14 cellular contexts compared by ENCODE assay signal in the genomic region with DNA sequence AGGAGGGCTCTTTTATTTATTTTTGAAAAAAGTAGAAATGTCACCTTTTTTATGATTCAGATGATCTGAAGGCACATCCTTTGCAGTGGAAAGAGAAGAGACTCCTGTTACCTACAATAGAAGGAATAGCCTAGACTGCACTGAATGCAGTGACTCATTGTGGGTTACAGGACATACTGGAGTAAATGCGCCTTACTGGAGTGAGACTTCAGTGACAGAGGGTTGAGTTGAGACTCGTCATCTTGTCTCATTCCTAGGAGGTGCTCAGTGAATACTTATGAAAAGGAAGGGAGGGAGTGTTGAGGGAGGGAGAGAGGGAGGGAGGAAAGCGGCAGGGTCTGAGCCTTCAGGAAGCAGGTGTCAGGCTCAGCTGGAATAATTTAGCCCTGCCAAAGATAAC. TPM values are rescaled to one million over a fixed set of nuclear protein-coding genes. Genes with fewer than 3 reads are reported as not detected.
A peak's percentile ranks its signal among the peaks of the same experiment; 100 is the strongest.
DNase-seq lines count a peak whose midpoint lies in the region; ATAC-seq and TF ChIP-seq lines count a peak whose summit lies in the region.
"Had no signal": no experiment of that assay in that cellular context is flagged by ENCODE, and none has a peak within 500 bp of the region (broad histone marks: within the 10 kb centered on the region; RNA-seq: fewer than 3 reads in every experiment).

No MANE protein-coding gene starts in this region.

- TF ChIP-seq POLR2A in Peyer's patch (IDR thresholded peaks at IDR 0.05) = no peak

- H3K4me1 ChIP-seq in SJSA1 (replicated peaks) (peaks cover 39% of the 10 kb centered on the region), fibroblast of lung (ENCODE audit: control insufficient read depth, extremely low read depth, insufficient read depth, low read length) (peaks cover 5% of the 10 kb centered on the region), Peyer's patch (peaks cover 0 to 6% (median 0%) of the 10 kb centered on the region in 4 donors), left ventricle myocardium inferior (peaks cover 6% of the 10 kb centered on the region)

- intact Hi-C loops in activated CD4-positive, alpha-beta T cell treated with anti-CD3 and anti-CD28 coated beads, Interleukin-2, amount 10 ng/mL, durations not matched to agents 24 days and 14 days (cut with micrococcal nuclease) = no loop called here
- intact Hi-C loops in left ventricle myocardium inferior (cut with micrococcal nuclease) = no loop called here

- no peak overlapping the region for H3K4me2 ChIP-seq in fibroblast of lung (ENCODE audit: extremely low read depth, insufficient read depth, low read length)

- H3K79me2 ChIP-seq in fibroblast of lung (ENCODE audit: control insufficient read depth, insufficient read depth, low read length) = no peaks in the 10 kb centered on the region

- no peak overlapping the region for H3K9ac ChIP-seq in fibroblast of lung (ENCODE audit: insufficient read depth, low read length)

- peak; percentile 30 for DNase-seq in activated CD4-positive, alpha-beta T cell treated with anti-CD3 and anti-CD28 coated beads, Interleukin-2, amount 10 ng/mL, durations not matched to agents 24 days and 14 days
- no peak for DNase-seq in activated CD4-positive, alpha-beta T cell treated with anti-CD3 and anti-CD28 coated beads for 1 hour
- DNase-seq in SJSA1 (ENCODE audit: low read depth in 1 of 2, low spot score in 2 of 2) (peak; percentile 56 to 64), fibroblast of lung (ENCODE audit: low read depth in 2 of 2) (peak; percentile 32 to 94), ureter (ENCODE audit: low spot score) (peak; percentile 42), Peyer's patch (no peak), left ventricle myocardium inferior (no peak)
- DNase-seq: activated CD8-positive, alpha-beta memory T cell treated with anti-CD3 and anti-CD28 coated beads, Interleukin-2, amount 10 ng/mL, durations not matched to agents 7 days and 5 days; endodermal cell; H7; immature natural killer cell had no signal

- no peaks in the 10 kb centered on the region for H3K27me3 ChIP-seq in SJSA1 (replicated peaks)
- no peaks in the 10 kb centered on the region for H3K27me3 ChIP-seq in fibroblast of lung (ENCODE audit: control insufficient read depth, insufficient read depth, low read length)
- H3K27me3 ChIP-seq in Peyer's patch = no peaks in the 10 kb centered on the region
- peaks cover 21% of the 10 kb centered on the region for H3K27me3 ChIP-seq in left ventricle myocardium inferior (ENCODE audit: low read depth)

- H3K36me3 Mint-ChIP-seq in activated CD4-positive, alpha-beta T cell treated with anti-CD3 and anti-CD28 coated beads, Interleukin-2, amount 10 ng/mL, durations not matched to agents 24 days and 14 days (ENCODE audit: low read depth) = no peaks in the 10 kb centered on the region
- H3K36me3 Mint-ChIP-seq: activated CD8-positive, alpha-beta memory T cell treated with anti-CD3 and anti-CD28 coated beads, Interleukin-2, amount 10 ng/mL, durations not matched to agents 7 days and 5 days; natural killer cell treated with Interleukin-12 subunit alpha and Interleukin-12 subunit beta and Interleukin-15 and Interleukin-18, amount 100 ng/mL, for 72 hours had no signal

- no peak for TF ChIP-seq CTCF in fibroblast of lung (conservative IDR thresholded peaks at IDR 0.05 in 1 of 2, IDR thresholded peaks at IDR 0.05 in 1 of 2; ENCODE audit: low read depth in 1 of 2, low read length in 2 of 2)
- TF ChIP-seq CTCF in Peyer's patch (IDR thresholded peaks at IDR 0.05) = no peak
- TF ChIP-seq CTCF in left ventricle myocardium inferior (IDR thresholded peaks at IDR 0.05; ENCODE audit: borderline replicate concordance) = no peak

- peaks cover 10% of the 10 kb centered on the region for H3K27me3 Mint-ChIP-seq in activated CD4-positive, alpha-beta T cell treated with anti-CD3 and anti-CD28 coated beads, Interleukin-2, amount 10 ng/mL, durations not matched to agents 24 days and 14 days

- peaks cover 11% of the 10 kb centered on the region for H3K4me1 Mint-ChIP-seq in activated CD4-positive, alpha-beta T cell treated with anti-CD3 and anti-CD28 coated beads, Interleukin-2, amount 10 ng/mL, durations not matched to agents 24 days and 14 days
- H3K4me1 Mint-ChIP-seq: endodermal cell, immature natural killer cell had no signal

- no peak overlapping the region for H3K4me3 Mint-ChIP-seq in activated CD4-positive, alpha-beta T cell treated with anti-CD3 and anti-CD28 coated beads, Interleukin-2, amount 10 ng/mL, durations not matched to agents 24 days and 14 days
- H3K4me3 Mint-ChIP-seq: activated CD8-positive, alpha-beta memory T cell treated with anti-CD3 and anti-CD28 coated beads, Interleukin-2, amount 10 ng/mL, durations not matched to agents 7 days and 5 days; endodermal cell; immature natural killer cell; natural killer cell treated with Interleukin-12 subunit alpha and Interleukin-12 subunit beta and Interleukin-15 and Interleukin-18, amount 100 ng/mL, for 72 hours; T-helper 1 cell treated with Interleukin-12 subunit alpha and Interleukin-12 subunit beta and Interleukin-4 antibody, amounts not matched to agents 30 μg/mL and 1 μg/mL, for 36 hours had no signal

- no peak overlapping the region for H2AFZ ChIP-seq in fibroblast of lung (ENCODE audit: low read length)

- ATAC-seq in HG03432 (IDR thresholded peaks at IDR 0.05; ENCODE audit: unreplicated experiment) = no peak
- ATAC-seq: activated CD8-positive, alpha-beta memory T cell treated with anti-CD3 and anti-CD28 coated beads, Interleukin-2, amount 10 ng/mL, durations not matched to agents 7 days and 5 days had no signal

- H4K20me1 ChIP-seq in fibroblast of lung (ENCODE audit: control insufficient read depth, extremely low read depth, insufficient read depth, low read length) = no peaks in the 10 kb centered on the region

- H3K9me3 ChIP-seq in SJSA1 (replicated peaks) = no peaks in the 10 kb centered on the region
- H3K9me3 ChIP-seq in fibroblast of lung (ENCODE audit: control insufficient read depth, insufficient read depth, low read depth, low read length) = no peaks in the 10 kb centered on the region
- H3K9me3 ChIP-seq in Peyer's patch = no peaks in the 10 kb centered on the region
- no peaks in the 10 kb centered on the region for H3K9me3 ChIP-seq in left ventricle myocardium inferior (replicated peaks)

- H3K4me3 ChIP-seq in SJSA1 (no peak overlapping the region), fibroblast of lung (replicated peaks in 1 of 4; ENCODE audit: control extremely low read depth in 1 of 4, insufficient read depth in 1 of 4, low read depth in 3 of 4, low read length in 4 of 4) (no peak overlapping the region), Peyer's patch (no peak overlapping the region), left ventricle myocardium inferior (no peak overlapping the region)

- H3K36me3 ChIP-seq in SJSA1 (no peaks in the 10 kb centered on the region), fibroblast of lung (ENCODE audit: control insufficient read depth, insufficient read depth, low read length) (no peaks in the 10 kb centered on the region), Peyer's patch (no peaks in the 10 kb centered on the region), left ventricle myocardium inferior (no peaks in the 10 kb centered on the region)

- no peaks in the 10 kb centered on the region for H3K9me3 Mint-ChIP-seq in activated CD4-positive, alpha-beta T cell treated with anti-CD3 and anti-CD28 coated beads, Interleukin-2, amount 10 ng/mL, durations not matched to agents 24 days and 14 days
- H3K9me3 Mint-ChIP-seq: immature natural killer cell; natural killer cell treated with Interleukin-12 subunit alpha and Interleukin-12 subunit beta and Interleukin-15 and Interleukin-18, amount 100 ng/mL, for 72 hours; T-helper 1 cell treated with Interleukin-12 subunit alpha and Interleukin-12 subunit beta and Interleukin-4 antibody, amounts not matched to agents 30 μg/mL and 1 μg/mL, for 36 hours had no signal

- H3K27ac Mint-ChIP-seq in activated CD4-positive, alpha-beta T cell treated with anti-CD3 and anti-CD28 coated beads, Interleukin-2, amount 10 ng/mL, durations not matched to agents 24 days and 14 days = no peak overlapping the region
- H3K27ac Mint-ChIP-seq: activated CD8-positive, alpha-beta memory T cell treated with anti-CD3 and anti-CD28 coated beads, Interleukin-2, amount 10 ng/mL, durations not matched to agents 7 days and 5 days; endodermal cell; immature natural killer cell; T-helper 1 cell treated with Interleukin-12 subunit alpha and Interleukin-12 subunit beta and Interleukin-4 antibody, amounts not matched to agents 30 μg/mL and 1 μg/mL, for 36 hours had no signal

- peak overlapping the region; percentile 80; the same call in 1 of the 2 replicates for H3K27ac ChIP-seq in SJSA1
- no peak overlapping the region for H3K27ac ChIP-seq in fibroblast of lung (ENCODE audit: insufficient read depth, low read length)
- no peak overlapping the region for H3K27ac ChIP-seq in Peyer's patch
- no peak overlapping the region for H3K27ac ChIP-seq in left ventricle myocardium inferior (replicated peaks)

RNA-seq across cellular contexts. Expression of a gene that starts 25.2 kb away (rescaled TPM):
- 18.5 and 19.7 TPM in 2 replicates for total RNA-seq in activated CD4-positive, alpha-beta T cell treated with anti-CD3 and anti-CD28 coated beads, Interleukin-2, amount 10 ng/mL, durations not matched to agents 24 days and 14 days
- 10.2 and 13.8 TPM in 2 replicates for total RNA-seq in SJSA1 (2014; rRNA removed; shearing (Covaris generic))
- total RNA-seq in fibroblast of lung (29.7 and 31.1 TPM in 2 replicates), ureter (32.1 TPM), Peyer's patch (10 to 100 TPM; 25.7 to 57.8 (median 27.6) TPM), left ventricle myocardium inferior (12.8 TPM)
- polyA plus RNA-seq in fibroblast of lung = 10.4 and 15.0 TPM in 2 replicates
- 7.4 and 8.8 TPM in 2 replicates for polyA plus RNA-seq in fibroblast of lung (2012)
- 1.9 TPM in 1 of 2 replicates, not detected in the other for polyA minus RNA-seq in fibroblast of lung (ENCODE audit: low replicate concordance)

RNA-seq across cellular contexts. Expression of a gene that starts 25.4 kb away (rescaled TPM):
- total RNA-seq in activated CD4-positive, alpha-beta T cell treated with anti-CD3 and anti-CD28 coated beads, Interleukin-2, amount 10 ng/mL, durations not matched to agents 24 days and 14 days = 59.3 and 61.5 TPM in 2 replicates
- 23.6 and 30.3 TPM in 2 replicates for total RNA-seq in SJSA1 (2014; rRNA removed; shearing (Covaris generic))
- total RNA-seq in fibroblast of lung = 17.0 and 20.8 TPM in 2 replicates
- polyA plus RNA-seq in fibroblast of lung = 13.2 and 19.5 TPM in 2 replicates
- polyA plus RNA-seq in fibroblast of lung (2012) = 8.1 and 11.7 TPM in 2 replicates
- polyA minus RNA-seq in fibroblast of lung (ENCODE audit: low replicate concordance) = 1.1 and 3.1 TPM in 2 replicates
- total RNA-seq in ureter = 31.8 TPM
- 10 to 100 TPM; 10.3 to 21.7 (median 18.9) TPM for total RNA-seq in Peyer's patch
- 10.2 TPM for total RNA-seq in left ventricle myocardium inferior

RNA-seq across cellular contexts. Expression of a gene that starts 42.0 kb away (rescaled TPM):
- 960 and 998 TPM in 2 replicates for total RNA-seq in activated CD4-positive, alpha-beta T cell treated with anti-CD3 and anti-CD28 coated beads, Interleukin-2, amount 10 ng/mL, durations not matched to agents 24 days and 14 days
- 309 and 496 TPM in 2 replicates for total RNA-seq in SJSA1 (2014; rRNA removed; shearing (Covaris generic))
- total RNA-seq in fibroblast of lung (207 and 256 TPM in 2 replicates), ureter (809 TPM), Peyer's patch (100 to 1,000 TPM; 274 to 353 (median 301) TPM), left ventricle myocardium inferior (386 TPM)
- 631 and 647 TPM in 2 replicates for polyA plus RNA-seq in fibroblast of lung
- 781 and 796 TPM in 2 replicates for polyA plus RNA-seq in fibroblast of lung (2012)
- 73.6 and 84.5 TPM in 2 replicates for polyA minus RNA-seq in fibroblast of lung (ENCODE audit: low replicate concordance)

Comparison
In these comparisons a context has a peak if more than half of its experiments do, and no peak if none do; other contexts are left out.
1. DNase-seq: peak in activated CD4-positive, alpha-beta T cell treated with anti-CD3 and anti-CD28 coated beads, Interleukin-2, amount 10 ng/mL, durations not matched to agents 24 days and 14 days (single experiment), SJSA1 (2 of 2), fibroblast of lung (2 of 2) and ureter (single experiment); none in activated CD4-positive, alpha-beta T cell treated with anti-CD3 and anti-CD28 coated beads for 1 hour (single experiment), Peyer's patch (0 of 3) and left ventricle myocardium inferior (single experiment).